11 cellular contexts compared by ENCODE assay signal in genomic region chr1:243269461-243269801, GRCh38. TPM values are rescaled to one million over a fixed set of nuclear protein-coding genes. Genes with fewer than 3 reads are reported as not detected.
DNase-seq lines count a peak whose midpoint lies in the region; ATAC-seq and TF ChIP-seq lines count a peak whose summit lies in the region.
"Had no signal": no experiment of that assay in that cellular context is flagged by ENCODE, and none has a peak within 500 bp of the region (broad histone marks: within the 10 kb centered on the region; RNA-seq: fewer than 3 reads in every experiment).

No MANE protein-coding gene starts in this region.

- H3K36me3 ChIP-seq in colonic mucosa: no peaks in the 10 kb centered on the region
- H3K36me3 ChIP-seq: neural progenitor cell had no signal

- POLR2A ChIA-PET in WTC11 (lab: Charles Lee): no interaction called here

- H3K9me3 Mint-ChIP-seq in WTC11 (no peaks in the 10 kb centered on the region), nephron (peaks cover 3% of the 10 kb centered on the region)
- H3K9me3 Mint-ChIP-seq: neural progenitor cell had no signal

- no peak overlapping the region for H3K9ac ChIP-seq in colonic mucosa (ENCODE audit: low read depth in 2 of 2, low read length in 2 of 2)
- H3K9ac ChIP-seq: neural progenitor cell had no signal

- CTCF ChIA-PET in WTC11 (lab: Charles Lee): interaction anchor here (1.0 kb wide), 1 partner anchor 75 kb away, joined by 3 read pairs; no protein-coding TSS in a partner anchor

- H3K27me3 Mint-ChIP-seq in WTC11 (ENCODE audit: low read depth): no peaks in the 10 kb centered on the region
- H3K27me3 Mint-ChIP-seq in nephron (ENCODE audit: low read depth): no peaks in the 10 kb centered on the region

- H3K4me1 Mint-ChIP-seq in WTC11 (peaks cover 19% of the 10 kb centered on the region), nephron (peaks cover 39% of the 10 kb centered on the region)

- H3K27me3 ChIP-seq in colonic mucosa: no peaks in the 10 kb centered on the region
- H3K27me3 ChIP-seq: gastrocnemius medialis, neural progenitor cell had no signal

- H3K36me3 Mint-ChIP-seq in WTC11 (no peaks in the 10 kb centered on the region), nephron (ENCODE audit: low read depth) (peaks cover 20% of the 10 kb centered on the region)

- ATAC-seq in GM19043 (IDR thresholded peaks at IDR 0.05; ENCODE audit: low read depth, unreplicated experiment) (peak; percentile 72), HG03095 (IDR thresholded peaks at IDR 0.05; ENCODE audit: unreplicated experiment) (peak; percentile 56), WTC11 (peak; percentile 11; the same call in 1 of the 2 replicates), GM21737 (IDR thresholded peaks at IDR 0.05; ENCODE audit: unreplicated experiment) (no peak), HG03457 (IDR thresholded peaks at IDR 0.05; ENCODE audit: unreplicated experiment) (no peak)
- ATAC-seq: gastrocnemius medialis had no signal

- intact Hi-C loops in colonic mucosa (cut with DNase I): no loop called here

- no peak overlapping the region for H3K27ac ChIP-seq in colonic mucosa
- H3K27ac ChIP-seq: gastrocnemius medialis, neural progenitor cell had no signal

- no peak overlapping the region for H3K4me3 ChIP-seq in colonic mucosa
- H3K4me3 ChIP-seq: gastrocnemius medialis, neural progenitor cell had no signal

- no peaks in the 10 kb centered on the region for H3K9me3 ChIP-seq in colonic mucosa
- H3K9me3 ChIP-seq: gastrocnemius medialis had no signal

- H3K4me3 Mint-ChIP-seq in WTC11: no peak overlapping the region
- H3K4me3 Mint-ChIP-seq in nephron: no peak overlapping the region
- H3K4me3 Mint-ChIP-seq: neural progenitor cell had no signal

- H3K4me1 ChIP-seq in colonic mucosa: no peaks in the 10 kb centered on the region

- DNase-seq in WTC11 (ENCODE audit: low spot score): no peak
- DNase-seq in colonic mucosa: no peak
- no peak for DNase-seq in glomerular visceral epithelial cell (ENCODE audit: extremely low spot score)
- DNase-seq: gastrocnemius medialis, NCI-H524 treated with DMSO at 0.1 percent for 48 hours had no signal

- TF ChIP-seq CTCF in WTC11 (IDR thresholded peaks at IDR 0.05): no peak
- no peak for TF ChIP-seq CTCF in nephron (IDR thresholded peaks at IDR 0.05; ENCODE audit: unreplicated experiment in 3 of 3)
- TF ChIP-seq CTCF in colonic mucosa (IDR thresholded peaks at IDR 0.05): no peak

- no peak overlapping the region for H3K27ac Mint-ChIP-seq in WTC11
- peak overlapping the region in 2 of 3 experiments; percentile 50 to 73 for H3K27ac Mint-ChIP-seq in nephron
- H3K27ac Mint-ChIP-seq: neural progenitor cell had no signal

TF ChIP-seq in WTC11, 78 proteins besides CTCF, POLR2A, EP300 and RAD21 (continues in another document):
- no peak for TF ChIP-seq NFYB (CRISPR knock-in tag; conservative IDR thresholded peaks at IDR 0.05; ENCODE audit: low read depth)
- no peak for TF ChIP-seq ZBTB21 (CRISPR knock-in tag; IDR thresholded peaks at IDR 0.05; ENCODE audit: borderline replicate concordance)
- TF ChIP-seq, protein P1, sequence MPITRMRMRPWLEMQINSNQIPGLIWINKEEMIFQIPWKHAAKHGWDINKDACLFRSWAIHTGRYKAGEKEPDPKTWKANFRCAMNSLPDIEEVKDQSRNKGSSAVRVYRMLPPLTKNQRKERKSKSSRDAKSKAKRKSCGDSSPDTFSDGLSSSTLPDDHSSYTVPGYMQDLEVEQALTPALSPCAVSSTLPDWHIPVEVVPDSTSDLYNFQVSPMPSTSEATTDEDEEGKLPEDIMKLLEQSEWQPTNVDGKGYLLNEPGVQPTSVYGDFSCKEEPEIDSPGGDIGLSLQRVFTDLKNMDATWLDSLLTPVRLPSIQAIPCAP (CRISPR knock-in tag; IDR thresholded peaks at IDR 0.05): no peak
- no peak for TF ChIP-seq KAT7 (CRISPR knock-in tag; IDR thresholded peaks at IDR 0.05; ENCODE audit: borderline replicate concordance)
- TF ChIP-seq E2F4 (CRISPR knock-in tag; IDR thresholded peaks at IDR 0.05; ENCODE audit: borderline replicate concordance, low read depth): no peak
- TF ChIP-seq GABPB1 (CRISPR knock-in tag; IDR thresholded peaks at IDR 0.05): no peak
- no peak for TF ChIP-seq SMAD4 (CRISPR knock-in tag; IDR thresholded peaks at IDR 0.05)
- TF ChIP-seq, protein P2, sequence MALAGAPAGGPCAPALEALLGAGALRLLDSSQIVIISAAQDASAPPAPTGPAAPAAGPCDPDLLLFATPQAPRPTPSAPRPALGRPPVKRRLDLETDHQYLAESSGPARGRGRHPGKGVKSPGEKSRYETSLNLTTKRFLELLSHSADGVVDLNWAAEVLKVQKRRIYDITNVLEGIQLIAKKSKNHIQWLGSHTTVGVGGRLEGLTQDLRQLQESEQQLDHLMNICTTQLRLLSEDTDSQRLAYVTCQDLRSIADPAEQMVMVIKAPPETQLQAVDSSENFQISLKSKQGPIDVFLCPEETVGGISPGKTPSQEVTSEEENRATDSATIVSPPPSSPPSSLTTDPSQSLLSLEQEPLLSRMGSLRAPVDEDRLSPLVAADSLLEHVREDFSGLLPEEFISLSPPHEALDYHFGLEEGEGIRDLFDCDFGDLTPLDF (CRISPR knock-in tag; IDR thresholded peaks at IDR 0.05): no peak
- no peak for TF ChIP-seq TEAD4 (CRISPR knock-in tag; IDR thresholded peaks at IDR 0.05)
- TF ChIP-seq ZNF425 (CRISPR knock-in tag; conservative IDR thresholded peaks at IDR 0.05): no peak
- TF ChIP-seq ZMAT4 (CRISPR knock-in tag; IDR thresholded peaks at IDR 0.05): no peak
- TF ChIP-seq, protein P3, sequence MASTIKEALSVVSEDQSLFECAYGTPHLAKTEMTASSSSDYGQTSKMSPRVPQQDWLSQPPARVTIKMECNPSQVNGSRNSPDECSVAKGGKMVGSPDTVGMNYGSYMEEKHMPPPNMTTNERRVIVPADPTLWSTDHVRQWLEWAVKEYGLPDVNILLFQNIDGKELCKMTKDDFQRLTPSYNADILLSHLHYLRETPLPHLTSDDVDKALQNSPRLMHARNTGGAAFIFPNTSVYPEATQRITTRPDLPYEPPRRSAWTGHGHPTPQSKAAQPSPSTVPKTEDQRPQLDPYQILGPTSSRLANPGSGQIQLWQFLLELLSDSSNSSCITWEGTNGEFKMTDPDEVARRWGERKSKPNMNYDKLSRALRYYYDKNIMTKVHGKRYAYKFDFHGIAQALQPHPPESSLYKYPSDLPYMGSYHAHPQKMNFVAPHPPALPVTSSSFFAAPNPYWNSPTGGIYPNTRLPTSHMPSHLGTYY (CRISPR knock-in tag; IDR thresholded peaks at IDR 0.05): no peak
- TF ChIP-seq ZNF317 (CRISPR knock-in tag; IDR thresholded peaks at IDR 0.05; ENCODE audit: borderline replicate concordance, low read depth): no peak
- TF ChIP-seq CREM (CRISPR knock-in tag; IDR thresholded peaks at IDR 0.05): no peak
- TF ChIP-seq JUN (CRISPR knock-in tag; IDR thresholded peaks at IDR 0.05): no peak
- TF ChIP-seq ATF1 (CRISPR knock-in tag; IDR thresholded peaks at IDR 0.05): no peak

RNA-seq across cellular contexts. Expression of gene SDCCAG8, which starts 13.6 kb away (rescaled TPM):
- total RNA-seq in WTC11 (2021): 33.6 to 44.3 TPM (median 42.4 TPM) in 3 replicates
- total RNA-seq in colonic mucosa: 10 to 100 TPM; 18.4 to 18.8 TPM

RNA-seq across cellular contexts. Expression of gene CEP170, which starts 14.3 kb away (rescaled TPM):
- total RNA-seq in WTC11 (2021) (89.6 to 94.7 TPM (median 90.3 TPM) in 3 replicates), colonic mucosa (10 to 100 TPM; 11.6 to 17.5 TPM)

Comparison
In these comparisons a context has a peak if more than half of its experiments do, and no peak if none do; other contexts are left out.
1. ATAC-seq: peak in GM19043 (single experiment), HG03095 (single experiment) and WTC11 (single experiment); none in GM21737 (single experiment) and HG03457 (single experiment).